12 cellular contexts compared by ENCODE assay signal in genomic region chr15:62472616-62473299, GRCh38.
DNase-seq lines count a peak whose midpoint lies in the region; ATAC-seq and TF ChIP-seq lines count a peak whose summit lies in the region.
"Had no signal": no experiment of that assay in that cellular context is flagged by ENCODE, and none has a peak within 500 bp of the region (broad histone marks: within the 10 kb centered on the region; RNA-seq: fewer than 3 reads in every experiment).

No MANE protein-coding gene starts in this region.

- TF ChIP-seq EP300 in transverse colon (IDR thresholded peaks at IDR 0.05; ENCODE audit: low read depth) = no peak

- peaks cover 33 to 90% of the 10 kb centered on the region in 2 donors for H3K4me1 ChIP-seq in ascending aorta
- peaks cover 0 to 54% (median 18%) of the 10 kb centered on the region in 4 donors for H3K4me1 ChIP-seq in transverse colon
- H3K4me1 ChIP-seq: pancreas had no signal

- no peaks in the 10 kb centered on the region for H3K9me3 ChIP-seq in ascending aorta
- H3K9me3 ChIP-seq in transverse colon = no peaks in the 10 kb centered on the region
- no peaks in the 10 kb centered on the region for H3K9me3 ChIP-seq in T-helper 17 cell (ENCODE audit: control insufficient read depth, low read length, poor library complexity, severe bottlenecking)
- H3K9me3 ChIP-seq: pancreas had no signal

- no peak overlapping the region for H3K27ac Mint-ChIP-seq in T-helper 17 cell

- H3K36me3 ChIP-seq in ascending aorta (no peaks in the 10 kb centered on the region), transverse colon (no peaks in the 10 kb centered on the region)
- H3K36me3 ChIP-seq: pancreas had no signal

- H3K27me3 Mint-ChIP-seq in T-helper 17 cell = peaks cover 13% of the 10 kb centered on the region

- TF ChIP-seq CTCF in ascending aorta (IDR thresholded peaks at IDR 0.05) (no peak), transverse colon (IDR thresholded peaks at IDR 0.05) (no peak)

- H3K27ac ChIP-seq in ascending aorta = peak overlapping the region; percentile 92 to 98
- H3K27ac ChIP-seq in transverse colon = peak overlapping the region; percentile 20 to 60 (median 40)
- H3K27ac ChIP-seq: pancreas had no signal

- DNase-seq in HK-2 (ENCODE audit: unreplicated experiment) (peak; percentile 7), ascending aorta (ENCODE audit: low spot score in 2 of 2) (peak in 1 of 2 donors; percentile 83), left kidney (ENCODE audit: low read depth, low spot score) (peak; percentile 76), transverse colon (peak; percentile 23), T-helper 17 cell (no peak), activated T-cell treated with anti-CD3 and anti-CD28 coated beads for 4 hours (no peak), putamen (ENCODE audit: low spot score) (no peak)
- DNase-seq: activated gamma-delta T cell, GDM1, KBM-7, NCI-H748 treated with DMSO at 0.1 percent for 48 hours, pancreas had no signal

- no peak overlapping the region for H3K4me3 Mint-ChIP-seq in T-helper 17 cell

- intact Hi-C loops in ascending aorta (cut with DNase I) (loop anchor here (5.0 kb wide), 4 partner anchors 35 to 80 kb away; partner anchors contain the start of gene TLN2), transverse colon (cut with DNase I; ENCODE audit: low total_unique reads) (loop anchor here (10.0 kb wide), 1 partner anchor 78 kb away; the partner anchor contains the start of gene TLN2)

- H3K4me3 ChIP-seq in ascending aorta (no peak overlapping the region), transverse colon (no peak overlapping the region)
- H3K4me3 ChIP-seq: pancreas had no signal

- WGBS in transverse colon (ENCODE audit: low coverage in 1 of 2), 2 donors = 63 to 86% methylated on average over 4 to 6 of the region's 6 CpGs

- no peaks in the 10 kb centered on the region for H3K36me3 Mint-ChIP-seq in T-helper 17 cell (ENCODE audit: low read depth)

- H3K27me3 ChIP-seq in ascending aorta = no peaks in the 10 kb centered on the region
- no peaks in the 10 kb centered on the region for H3K27me3 ChIP-seq in transverse colon
- H3K27me3 ChIP-seq: pancreas had no signal

- peaks cover 4% of the 10 kb centered on the region for H3K4me1 Mint-ChIP-seq in T-helper 17 cell

- in situ Hi-C loops in transverse colon (cut with MboI; ENCODE audit: low pct_ligation_motif_present in 1 of 4, low pct_unique_long_range_greater_than_20kb in 1 of 4, low sequenced_read_pairs in 3 of 4) = no loop called here

- TF ChIP-seq POLR2A in transverse colon (IDR thresholded peaks at IDR 0.05) = no peak

- ATAC-seq in T-helper 17 cell = no peak

Comparison
In these comparisons a context has a peak if more than half of its experiments do, and no peak if none do; other contexts are left out.
1. DNase-seq: peak in HK-2 (single experiment), left kidney (single experiment) and transverse colon (single experiment); none in T-helper 17 cell (0 of 3), activated T-cell treated with anti-CD3 and anti-CD28 coated beads for 4 hours (single experiment) and putamen (single experiment).